Comparison of ENCODE assay signal across 8 cellular contexts in genomic region chr4:185134176-185134869, GRCh38. TPM values are rescaled to one million over a fixed set of nuclear protein-coding genes. Genes with fewer than 3 reads are reported as not detected.
DNase-seq lines count a peak whose midpoint lies in the region; ATAC-seq and TF ChIP-seq lines count a peak whose summit lies in the region.

No MANE protein-coding gene starts in this region.

- no peak overlapping the region for H3K27ac Mint-ChIP-seq in stimulated activated naive CD8-positive, alpha-beta T cell treated with anti-CD3 and anti-CD28 coated beads, Interleukin-15, amount 100 ng/mL, for 72 hours
- no peak overlapping the region for H3K27ac Mint-ChIP-seq in T-helper 2 cell treated with Interferon-gamma antibody and Interleukin-4, amounts not matched to agents 5 μg/mL and 100 μg/mL, for 36 hours

- no peaks in the 10 kb centered on the region for H3K27me3 ChIP-seq in HCT116 (ENCODE audit: insufficient read depth, low read length)
- no peaks in the 10 kb centered on the region for H3K27me3 ChIP-seq in hepatocyte

- peak; percentile 45 to 51 for ATAC-seq in activated CD4-positive, CD25-positive, alpha-beta regulatory T cell treated with anti-CD3 and anti-CD28 coated beads, Interleukin-2, amount 50 U/mL, for 24 hours
- peak; percentile 85 for ATAC-seq in HCT116
- ATAC-seq in stimulated activated naive CD8-positive, alpha-beta T cell treated with anti-CD3 and anti-CD28 coated beads, Interleukin-15, amount 100 ng/mL, for 72 hours = peak; percentile 70

- H3K9me2 ChIP-seq in HCT116 (ENCODE audit: insufficient read depth) (no peaks in the 10 kb centered on the region), hepatocyte (replicated peaks; ENCODE audit: insufficient read depth) (no peaks in the 10 kb centered on the region)

- H3K4me1 Mint-ChIP-seq in stimulated activated naive CD8-positive, alpha-beta T cell treated with anti-CD3 and anti-CD28 coated beads, Interleukin-15, amount 100 ng/mL, for 72 hours = peaks cover 4% of the 10 kb centered on the region
- H3K4me1 Mint-ChIP-seq in T-helper 2 cell treated with Interferon-gamma antibody and Interleukin-4, amounts not matched to agents 5 μg/mL and 100 μg/mL, for 36 hours (ENCODE audit: low read depth) = no peaks in the 10 kb centered on the region

- H3K27ac ChIP-seq in HCT116 (ENCODE audit: low read depth, low read length) (no peak overlapping the region), hepatocyte (no peak overlapping the region)

- POLR2A ChIA-PET in HCT116 (lab: Charles Lee) = interaction anchor here (0.7 to 1.9 kb wide), 5 partner anchors 9 to 95 kb away, joined by 3 to 11 read pairs (median 4); partner anchors contain the start of gene SLC25A4

- DNase-seq in activated CD4-positive, CD25-positive, alpha-beta regulatory T cell treated with anti-CD3 and anti-CD28 coated beads, Interleukin-2, amount 50 U/mL, for 72 hours = no peak
- DNase-seq in HCT116 (ENCODE audit: low read depth, low spot score) (peak; percentile 59), NCI-H2171 (lab: John Stamatoyannopoulos, UW) (peak; percentile 2), astrocyte of the cerebellum (ENCODE audit: low read depth) (peak; percentile 40), hepatocyte (ENCODE audit: low spot score) (peak; percentile 69)
- DNase-seq in stimulated activated naive CD8-positive, alpha-beta T cell treated with anti-CD3 and anti-CD28 coated beads, Interleukin-15, amount 100 ng/mL, for 72 hours = no peak
- DNase-seq in T-helper 2 cell treated with Interferon-gamma antibody and Interleukin-4, amounts not matched to agents 5 μg/mL and 100 μg/mL, for 36 hours (ENCODE audit: low spot score) = no peak

- H3K79me2 ChIP-seq in HCT116 (ENCODE audit: insufficient read depth, low read length) (no peaks in the 10 kb centered on the region), hepatocyte (no peaks in the 10 kb centered on the region)

- peaks cover 2 to 5% of the 10 kb centered on the region in 2 experiments; a peak in 1 of 4 replicates for H3K4me1 ChIP-seq in HCT116 (ENCODE audit: control insufficient read depth in 1 of 2, insufficient read depth in 2 of 2, low read length in 2 of 2)
- no peaks in the 10 kb centered on the region for H3K4me1 ChIP-seq in hepatocyte (ENCODE audit: insufficient read depth)

- RAD21 ChIA-PET in HCT116 (lab: Charles Lee; ENCODE audit: low non-redundant PET in 1 of 2, low total read pairs in 2 of 2, uncharacterized antibody in 2 of 2, unreplicated experiment in 2 of 2) = interaction anchor here (0.9 to 1.6 kb wide), 5 partner anchors 49 to 129 kb away, joined by 3 to 5 read pairs (median 4); no protein-coding TSS in a partner anchor

- H2AFZ ChIP-seq in HCT116 (ENCODE audit: low read depth, low read length, poor library complexity, severe bottlenecking) (peak overlapping the region; percentile 84), hepatocyte (no peak overlapping the region)

- no peaks in the 10 kb centered on the region for H3K9me3 ChIP-seq in HCT116 (ENCODE audit: control insufficient read depth in 1 of 2, insufficient read depth in 1 of 2, low read depth in 1 of 2, low read length in 2 of 2)
- no peaks in the 10 kb centered on the region for H3K9me3 ChIP-seq in hepatocyte (ENCODE audit: low read depth)

- no peak overlapping the region for H3K9ac ChIP-seq in HCT116 (ENCODE audit: low read length)

- H3K9me3 Mint-ChIP-seq in stimulated activated naive CD8-positive, alpha-beta T cell treated with anti-CD3 and anti-CD28 coated beads, Interleukin-15, amount 100 ng/mL, for 72 hours = no peaks in the 10 kb centered on the region
- no peaks in the 10 kb centered on the region for H3K9me3 Mint-ChIP-seq in T-helper 2 cell treated with Interferon-gamma antibody and Interleukin-4, amounts not matched to agents 5 μg/mL and 100 μg/mL, for 36 hours

- no peak overlapping the region for H3K4me3 Mint-ChIP-seq in stimulated activated naive CD8-positive, alpha-beta T cell treated with anti-CD3 and anti-CD28 coated beads, Interleukin-15, amount 100 ng/mL, for 72 hours
- H3K4me3 Mint-ChIP-seq in T-helper 2 cell treated with Interferon-gamma antibody and Interleukin-4, amounts not matched to agents 5 μg/mL and 100 μg/mL, for 36 hours = no peak overlapping the region

- H3K4me2 ChIP-seq in HCT116 (ENCODE audit: low read length) = peak overlapping the region; percentile 45
- H3K4me2 ChIP-seq in hepatocyte = no peak overlapping the region

- TF ChIP-seq CTCF in HCT116 (IDR thresholded peaks at IDR 0.05 in 2 of 3, conservative IDR thresholded peaks at IDR 0.05 in 1 of 3; ENCODE audit: borderline replicate concordance in 1 of 3, insufficient read depth in 1 of 3, low read depth in 2 of 3, low read length in 2 of 3) = peak; percentile 57 to 92 (median 89); a peak in 5 of 6 replicates
- TF ChIP-seq CTCF in astrocyte of the cerebellum (IDR thresholded peaks at IDR 0.05; ENCODE audit: low read depth, low read length, missing control alignments) = peak; percentile 56
- peak; percentile 84 for TF ChIP-seq CTCF in hepatocyte (IDR thresholded peaks at IDR 0.05; ENCODE audit: poor library complexity)

- intact Hi-C loops in HCT116 (cut with micrococcal nuclease) = loop anchor here (1.0 to 5.0 kb wide), 5 partner anchors 49 to 387 kb away; partner anchors contain the start of gene ACSL1

- no TSS peak for BruUV-seq in HCT116 (replicated peaks; lab: Mats Ljungman, UMichigan)

- WGBS in hepatocyte (ENCODE audit: low lambda C conversion rate, missing lambda C conversion rate) = 35% methylated on average over 3 of the region's 3 CpGs

- H3K4me3 ChIP-seq in HCT116 (replicated peaks in 1 of 2; ENCODE audit: low read depth in 1 of 2, low read length in 2 of 2) (no peak overlapping the region), astrocyte of the cerebellum (ENCODE audit: low read depth, low read length) (no peak overlapping the region), hepatocyte (no peak overlapping the region)

- H3K36me3 Mint-ChIP-seq in T-helper 2 cell treated with Interferon-gamma antibody and Interleukin-4, amounts not matched to agents 5 μg/mL and 100 μg/mL, for 36 hours (ENCODE audit: low read depth) = no peaks in the 10 kb centered on the region

- TF ChIP-seq POLR2A in HCT116 (IDR thresholded peaks at IDR 0.05; ENCODE audit: borderline replicate concordance, extremely low read depth, insufficient read depth, insufficient read length) = no peak

- TF ChIP-seq RAD21 in HCT116 (IDR thresholded peaks at IDR 0.05; ENCODE audit: low read depth) = peak; percentile 96

- H3K27me3 Mint-ChIP-seq in stimulated activated naive CD8-positive, alpha-beta T cell treated with anti-CD3 and anti-CD28 coated beads, Interleukin-15, amount 100 ng/mL, for 72 hours = peaks cover 39% of the 10 kb centered on the region
- H3K27me3 Mint-ChIP-seq in T-helper 2 cell treated with Interferon-gamma antibody and Interleukin-4, amounts not matched to agents 5 μg/mL and 100 μg/mL, for 36 hours (ENCODE audit: low read depth) = peaks cover 43% of the 10 kb centered on the region

- CTCF ChIA-PET in HCT116 (lab: Charles Lee) = interaction anchor here (0.5 to 2.2 kb wide), 21 partner anchors 8 to 1872 kb away, joined by 3 to 47 read pairs (median 5); partner anchors contain the start of gene SLC25A4

- in situ Hi-C loops in astrocyte of the cerebellum (cut with HindIII; ENCODE audit: low sequenced_read_pairs) = no loop called here

- H4K20me1 ChIP-seq in HCT116 (ENCODE audit: insufficient read depth) (no peaks in the 10 kb centered on the region), hepatocyte (ENCODE audit: insufficient read depth, poor library complexity, severe bottlenecking) (no peaks in the 10 kb centered on the region)

- H3K36me3 ChIP-seq in HCT116 (ENCODE audit: control insufficient read depth in 1 of 2, insufficient read depth in 2 of 2, low read length in 2 of 2) (no peaks in the 10 kb centered on the region), hepatocyte (replicated peaks; ENCODE audit: insufficient read depth, low read depth) (no peaks in the 10 kb centered on the region)

TF ChIP-seq in HCT116, 20 proteins besides CTCF, POLR2A, EP300 and RAD21:
- TF ChIP-seq EZH2 (IDR thresholded peaks at IDR 0.05) (no peak), CEBPB (IDR thresholded peaks at IDR 0.05; ENCODE audit: low read depth) (peak; percentile 62; the same call in 1 of the 2 replicates), POLR2AphosphoS5 (IDR thresholded peaks at IDR 0.05; ENCODE audit: low read depth, low read length) (no peak), JUND (IDR thresholded peaks at IDR 0.05) (no peak), ELF1 (IDR thresholded peaks at IDR 0.05; ENCODE audit: borderline replicate concordance, low read depth) (no peak), YY1 (IDR thresholded peaks at IDR 0.05; ENCODE audit: extremely low read depth, insufficient replicate concordance, low read depth, low read length) (no peak)

RNA-seq across cellular contexts. Expression of gene SLC25A4, which starts 8.7 kb away (rescaled TPM):
- total RNA-seq in HCT116 (2021; ENCODE audit: unreplicated experiment) (27.9 TPM), hepatocyte (26.6 and 30.7 TPM in 2 replicates)
- 29.4 and 34.0 TPM in 2 replicates for polyA plus RNA-seq in HCT116 (2012)
- polyA plus RNA-seq in hepatocyte = 86.3 and 92.7 TPM in 2 replicates

Comparison
In these comparisons a context has a peak if more than half of its experiments do, and no peak if none do; other contexts are left out.
1. DNase-seq: peak in HCT116 (single experiment), NCI-H2171 (single experiment), astrocyte of the cerebellum (single experiment) and hepatocyte (single experiment); none in activated CD4-positive, CD25-positive, alpha-beta regulatory T cell treated with anti-CD3 and anti-CD28 coated beads, Interleukin-2, amount 50 U/mL, for 72 hours (single experiment), stimulated activated naive CD8-positive, alpha-beta T cell treated with anti-CD3 and anti-CD28 coated beads, Interleukin-15, amount 100 ng/mL, for 72 hours (0 of 2) and T-helper 2 cell treated with Interferon-gamma antibody and Interleukin-4, amounts not matched to agents 5 μg/mL and 100 μg/mL, for 36 hours (single experiment).
2. Peak in every context shown above with its lines, with median percentiles within 50 percentile points of each other: ATAC-seq and CTCF ChIP-seq.